ENCODE assay signal across 9 cellular contexts in the genomic region with DNA sequence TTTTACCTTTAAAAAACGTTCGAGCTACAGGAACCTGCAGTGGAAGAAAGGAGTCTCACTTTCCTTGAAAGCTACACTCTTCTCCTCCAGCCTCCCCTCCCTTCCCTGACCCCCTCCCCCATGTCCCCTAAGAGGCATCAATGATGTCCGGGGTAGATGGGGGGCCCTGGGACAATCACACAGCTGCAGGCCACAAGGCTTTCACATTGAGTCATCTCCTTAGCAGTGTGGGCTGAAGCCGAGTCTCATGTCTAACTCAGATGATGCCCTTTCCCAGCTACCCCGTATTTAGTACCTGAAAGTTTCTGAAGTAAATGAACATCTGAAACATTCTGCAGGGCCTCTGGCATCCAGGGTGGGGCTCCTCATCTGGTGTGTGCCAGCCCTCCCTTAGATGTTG. TPM values are rescaled to one million over a fixed set of nuclear protein-coding genes. Genes with fewer than 3 reads are reported as not detected.
DNase-seq lines count a peak whose midpoint lies in the region; ATAC-seq and TF ChIP-seq lines count a peak whose summit lies in the region.
"Had no signal": no experiment of that assay in that cellular context is flagged by ENCODE, and none has a peak within 500 bp of the region (broad histone marks: within the 10 kb centered on the region; RNA-seq: fewer than 3 reads in every experiment).

No MANE protein-coding gene starts in this region.

- TF ChIP-seq CTCF in GM12865 (IDR thresholded peaks at IDR 0.05; ENCODE audit: insufficient read depth, low read depth, low read length, missing control alignments) (no peak), brain microvascular endothelial cell (IDR thresholded peaks at IDR 0.05; ENCODE audit: low read depth, low read length, missing control alignments) (no peak), gastroesophageal sphincter (IDR thresholded peaks at IDR 0.05) (no peak)

- no peaks in the 10 kb centered on the region for H3K27me3 ChIP-seq in brain microvascular endothelial cell (replicated peaks)
- H3K27me3 ChIP-seq in gastroesophageal sphincter, result peaks cover 29% of the 10 kb centered on the region

- H3K4me1 ChIP-seq in gastroesophageal sphincter, result no peaks in the 10 kb centered on the region

- DNase-seq in GM12865 (ENCODE audit: low read depth) (peak; percentile 97), brain microvascular endothelial cell (peak; percentile 28), erythroblast (lab: John Stamatoyannopoulos, UW) (no peak), NCI-H82 treated with DMSO at 0.1 percent for 48 hours (lab: John Stamatoyannopoulos, UW; ENCODE audit: unreplicated experiment) (no peak), NCI-H2081 treated with DMSO at 0.1 percent for 48 hours (lab: John Stamatoyannopoulos, UW) (no peak)

- H3K36me3 ChIP-seq in brain microvascular endothelial cell (replicated peaks) (peaks cover 10% of the 10 kb centered on the region), gastroesophageal sphincter (peaks cover 0 to 24% of the 10 kb centered on the region in 2 donors)

- no peak overlapping the region for H3K27ac ChIP-seq in brain microvascular endothelial cell
- H3K27ac ChIP-seq in gastroesophageal sphincter, result no peak overlapping the region
- H3K27ac ChIP-seq: HL-60 had no signal

- WGBS in gastroesophageal sphincter (ENCODE audit: low coverage in 1 of 2), 2 donors, result 24 to 59% methylated on average over 2 to 4 of the region's 5 CpGs

- H3K4me3 ChIP-seq in GM12865 (ENCODE audit: low read depth, low read length) (no peak overlapping the region), brain microvascular endothelial cell (ENCODE audit: low read depth, low read length) (no peak overlapping the region), gastroesophageal sphincter (no peak overlapping the region)

- peak; percentile 85 for ATAC-seq in GM19395 (IDR thresholded peaks at IDR 0.05; ENCODE audit: unreplicated experiment)
- peak; percentile 81 for ATAC-seq in HG03135 (IDR thresholded peaks at IDR 0.05; ENCODE audit: unreplicated experiment)
- ATAC-seq in gastroesophageal sphincter, result no peak

- H3K9me3 ChIP-seq in gastroesophageal sphincter, result no peaks in the 10 kb centered on the region

- TF ChIP-seq EP300 in gastroesophageal sphincter (IDR thresholded peaks at IDR 0.05), result no peak

- in situ Hi-C loops in brain microvascular endothelial cell (cut with HindIII; ENCODE audit: low pct_ligation_motif_present, low sequenced_read_pairs), result no loop called here

- TF ChIP-seq POLR2A in erythroblast (IDR thresholded peaks at IDR 0.05; ENCODE audit: low read length), result no peak
- TF ChIP-seq POLR2A in gastroesophageal sphincter (IDR thresholded peaks at IDR 0.05), result no peak

RNA-seq across cellular contexts. Expression of a gene that starts 6.3 kb away (rescaled TPM):
- total RNA-seq in gastroesophageal sphincter, result not detected

RNA-seq across cellular contexts. Expression of a gene that starts 28.2 kb away (rescaled TPM):
- total RNA-seq in gastroesophageal sphincter, result 1 to 10 TPM in 1 of 4 donors, under 1 TPM in 1, not detected in 2; 0.47 to 2.9 TPM

Comparison
In these comparisons a context has a peak if more than half of its experiments do, and no peak if none do; other contexts are left out.
1. DNase-seq: peak in GM12865 (single experiment) and brain microvascular endothelial cell (single experiment); none in erythroblast (0 of 2), NCI-H82 treated with DMSO at 0.1 percent for 48 hours (single experiment) and NCI-H2081 treated with DMSO at 0.1 percent for 48 hours (single experiment).